Comparison of ENCODE assay signal across 8 cellular contexts in genomic region chr6:31621320-31621939, GRCh38. TPM values are rescaled to one million over a fixed set of nuclear protein-coding genes. Genes with fewer than 3 reads are reported as not detected.
DNase-seq lines count a peak whose midpoint lies in the region; ATAC-seq and TF ChIP-seq lines count a peak whose summit lies in the region.

No MANE protein-coding gene starts in this region.

- no peak for ATAC-seq in HG03095 (IDR thresholded peaks at IDR 0.05; ENCODE audit: unreplicated experiment)

- H3K9me3 ChIP-seq in AG04450 (ENCODE audit: control insufficient read depth, insufficient read depth, low read length) (peaks cover 4% of the 10 kb centered on the region; the same call in 1 of the 2 replicates), muscle layer of duodenum (ENCODE audit: control insufficient read depth in 1 of 2, low read length in 2 of 2) (no peaks in the 10 kb centered on the region)

- peak overlapping the region; percentile 90 for H3K27ac ChIP-seq in AG04450 (ENCODE audit: low read depth, low read length)
- peak overlapping the region; percentile 97 for H3K27ac ChIP-seq in cingulate gyrus (ENCODE audit: low read depth, low read length)
- H3K27ac ChIP-seq in muscle layer of duodenum (ENCODE audit: low read length) = peak overlapping the region; percentile 92

- TF ChIP-seq CTCF in AG04450 (IDR thresholded peaks at IDR 0.05; ENCODE audit: low read depth, low read length) (no peak), GM20000 (IDR thresholded peaks at IDR 0.05; ENCODE audit: extremely low read depth, missing control alignments) (no peak)

- DNase-seq in AG04450 (ENCODE audit: low read depth, low spot score) (no peak), NCI-H524 treated with DMSO at 0.1 percent for 48 hours (lab: John Stamatoyannopoulos, UW) (no peak), GM20000 (ENCODE audit: low spot score) (no peak), NCI-H1048 (lab: John Stamatoyannopoulos, UW) (no peak)
- DNase-seq in Jurkat, Clone E6-1 (ENCODE audit: low read depth, low spot score) = no peak

- peaks cover 27 to 33% of the 10 kb centered on the region in 2 donors for H3K36me3 ChIP-seq in muscle layer of duodenum (ENCODE audit: control insufficient read depth in 1 of 2, insufficient read depth in 2 of 2, low read length in 2 of 2)

- POLR2A ChIA-PET in AG04450 (lab: Yijun Ruan, JAX) = interaction anchor here (0.6 to 2.5 kb wide), 7 partner anchors 14 to 206 kb away, joined by 3 to 13 read pairs (median 3); partner anchors contain the start of genes ABHD16A, BAG6, GPANK1 and HSPA1B

- H3K4me1 ChIP-seq in muscle layer of duodenum (ENCODE audit: control insufficient read depth in 1 of 2, insufficient read depth in 2 of 2, low read length in 2 of 2) = peaks cover 0 to 17% of the 10 kb centered on the region in 2 donors

- peak overlapping the region; percentile 95 for H3K4me3 ChIP-seq in AG04450 (ENCODE audit: low read depth, low read length)
- peak overlapping the region; percentile 95 for H3K4me3 ChIP-seq in Jurkat, Clone E6-1 (ENCODE audit: low read length)
- H3K4me3 ChIP-seq in muscle layer of duodenum (ENCODE audit: low read depth in 1 of 2, low read length in 2 of 2) = peak overlapping the region; percentile 93

- H3K27me3 ChIP-seq in AG04450 (ENCODE audit: control insufficient read depth, insufficient read depth, low read length) (no peaks in the 10 kb centered on the region), muscle layer of duodenum (ENCODE audit: low read depth, low read length) (no peaks in the 10 kb centered on the region)

- CTCF ChIA-PET in AG04450 (lab: Charles Lee) = interaction anchor here (0.6 to 1.7 kb wide), 5 partner anchors 23 to 75 kb away, joined by 3 to 9 read pairs (median 3); partner anchors contain the start of genes ATP6V1G2 and NFKBIL1

RNA-seq across cellular contexts. Expression of gene PRRC2A, which starts 0.9 kb away (rescaled TPM):
- 24.8 and 30.7 TPM in 2 replicates for polyA plus RNA-seq in AG04450 (2011; rRNA removed)
- 34.1 and 41.9 TPM in 2 replicates for polyA minus RNA-seq in AG04450 (2011; rRNA and poly(A)+ RNA removed)
- 180 TPM for polyA plus RNA-seq in Jurkat, Clone E6-1 (2012; ENCODE audit: insufficient read depth, insufficient read length)

RNA-seq across cellular contexts. Expression of gene AIF1, which starts 6.4 kb away (rescaled TPM):
- not detected in 2 replicates for polyA plus RNA-seq in AG04450 (2011; rRNA removed)
- polyA minus RNA-seq in AG04450 (2011; rRNA and poly(A)+ RNA removed) = not detected in 2 replicates
- polyA plus RNA-seq in Jurkat, Clone E6-1 (2012; ENCODE audit: insufficient read depth, insufficient read length) = 411 TPM

RNA-seq across cellular contexts. Expression of gene NCR3, which starts 28.6 kb away (rescaled TPM):
- polyA plus RNA-seq in AG04450 (2011; rRNA removed) = not detected in 2 replicates
- not detected in 2 replicates for polyA minus RNA-seq in AG04450 (2011; rRNA and poly(A)+ RNA removed)
- polyA plus RNA-seq in Jurkat, Clone E6-1 (2012; ENCODE audit: insufficient read depth, insufficient read length) = 2.9 TPM

RNA-seq across cellular contexts. Expression of gene BAG6, which starts 31.0 kb away (rescaled TPM):
- 58.2 and 68.7 TPM in 2 replicates for polyA plus RNA-seq in AG04450 (2011; rRNA removed)
- 119 and 173 TPM in 2 replicates for polyA minus RNA-seq in AG04450 (2011; rRNA and poly(A)+ RNA removed)
- polyA plus RNA-seq in Jurkat, Clone E6-1 (2012; ENCODE audit: insufficient read depth, insufficient read length) = 229 TPM

RNA-seq across cellular contexts. Expression of gene APOM, which starts 34.3 kb away (rescaled TPM):
- 2.8 and 3.9 TPM in 2 replicates for polyA plus RNA-seq in AG04450 (2011; rRNA removed)
- polyA minus RNA-seq in AG04450 (2011; rRNA and poly(A)+ RNA removed) = 1.4 and 2.3 TPM in 2 replicates
- polyA plus RNA-seq in Jurkat, Clone E6-1 (2012; ENCODE audit: insufficient read depth, insufficient read length) = 4.2 TPM
